Comparison of ENCODE assay signal across 28 cellular contexts in the genomic region with DNA sequence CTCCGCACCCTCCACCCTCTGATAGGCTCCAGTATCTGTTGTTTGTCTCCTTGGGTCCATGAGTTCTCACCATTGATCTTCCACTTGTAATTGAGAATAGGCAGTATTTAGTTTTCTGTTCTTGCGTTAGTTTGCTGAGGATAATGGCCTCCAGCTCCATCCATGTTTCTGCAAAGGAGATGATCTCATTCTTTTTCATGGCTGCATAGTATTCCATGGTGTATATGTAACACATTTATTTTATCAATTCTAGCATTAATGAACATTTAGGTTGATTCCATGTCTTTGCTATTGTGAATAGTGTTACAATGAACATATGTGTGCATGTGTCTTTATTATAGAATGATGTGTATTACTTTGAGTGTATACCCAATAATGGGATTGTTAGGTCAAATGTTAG.
"Had no signal": no experiment of that assay in that cellular context is flagged by ENCODE, and none has a peak within 500 bp of the region (broad histone marks: within the 10 kb centered on the region; RNA-seq: fewer than 3 reads in every experiment).

No MANE protein-coding gene starts in this region.

- H3K36me3 Mint-ChIP-seq: stimulated activated effector memory CD8-positive, alpha-beta T cell treated with anti-CD3 and anti-CD28 coated beads, Interleukin-12 subunit alpha, Interleukin-12 subunit beta, amount 100 ng/mL, for 72 hours; stimulated activated memory B cell treated with anti-CD40 and anti-IgM and Interleukin-4, amounts not matched to agents 10 μg/mL and 1 μg/mL and 100 μg/mL, for 72 hours; stimulated activated naive B cell treated with anti-CD40 and anti-IgM and Interleukin-4, amounts not matched to agents 10 μg/mL and 1 μg/mL and 100 μg/mL, for 72 hours had no signal

- H3K27me3 Mint-ChIP-seq: stimulated activated memory B cell treated with anti-CD40 and anti-IgM and Interleukin-4, amounts not matched to agents 10 μg/mL and 1 μg/mL and 100 μg/mL, for 72 hours; stimulated activated naive B cell treated with anti-CD40 and anti-IgM and Interleukin-4, amounts not matched to agents 10 μg/mL and 1 μg/mL and 100 μg/mL, for 72 hours; stimulated activated naive CD8-positive, alpha-beta T cell treated with anti-CD3 and anti-CD28 coated beads, Interleukin-15, amount 100 ng/mL, for 72 hours; stimulated activated naive CD8-positive, alpha-beta T cell treated with anti-CD3 and anti-CD28 coated beads, Interleukin-15, Interleukin-2, amounts not matched to agents 100 ng/mL and 50 ng/mL, for 24 hours had no signal

- ATAC-seq: stimulated activated effector memory CD8-positive, alpha-beta T cell treated with anti-CD3 and anti-CD28 coated beads, Interleukin-12 subunit alpha, Interleukin-12 subunit beta, amount 100 ng/mL, for 72 hours; stimulated activated memory B cell treated with anti-CD40 and anti-IgM and Interleukin-4, amounts not matched to agents 10 μg/mL and 1 μg/mL and 100 μg/mL, for 72 hours; stimulated activated naive B cell treated with anti-CD40 and anti-IgM and Interleukin-4, amounts not matched to agents 10 μg/mL and 1 μg/mL and 100 μg/mL, for 72 hours; stimulated activated naive CD8-positive, alpha-beta T cell treated with anti-CD3 and anti-CD28 coated beads, Interleukin-15, amount 100 ng/mL, for 72 hours; stimulated activated naive CD8-positive, alpha-beta T cell treated with anti-CD3 and anti-CD28 coated beads, Interleukin-15, Interleukin-2, amounts not matched to agents 100 U/mL and 50 U/mL, for 24 hours; upper lobe of right lung had no signal

- H3K4me1 ChIP-seq: suprapubic skin, testis, thyroid gland, tibial artery, transverse colon, upper lobe of left lung, upper lobe of right lung, uterus, vagina had no signal

- H3K27ac ChIP-seq: stomach, suprapubic skin, testis, thoracic aorta, thyroid gland, tibial artery, tibial nerve, transverse colon, upper lobe of left lung, upper lobe of right lung, uterus, vagina had no signal

- H3K4me1 Mint-ChIP-seq: stimulated activated effector memory CD8-positive, alpha-beta T cell treated with anti-CD3 and anti-CD28 coated beads, Interleukin-12 subunit alpha, Interleukin-12 subunit beta, amount 100 ng/mL, for 72 hours; stimulated activated memory B cell treated with anti-CD40 and anti-IgM and Interleukin-4, amounts not matched to agents 10 μg/mL and 1 μg/mL and 100 μg/mL, for 72 hours; stimulated activated naive B cell treated with anti-CD40 and anti-IgM and Interleukin-4, amounts not matched to agents 10 μg/mL and 1 μg/mL and 100 μg/mL, for 72 hours; stimulated activated naive CD8-positive, alpha-beta T cell treated with anti-CD3 and anti-CD28 coated beads, Interleukin-15, amount 100 ng/mL, for 72 hours had no signal

- H3K27ac Mint-ChIP-seq: stimulated activated effector memory CD8-positive, alpha-beta T cell treated with anti-CD3 and anti-CD28 coated beads, Interleukin-12 subunit alpha, Interleukin-12 subunit beta, amount 100 ng/mL, for 72 hours; stimulated activated memory B cell treated with anti-CD40 and anti-IgM and Interleukin-4, amounts not matched to agents 10 μg/mL and 1 μg/mL and 100 μg/mL, for 72 hours; stimulated activated naive B cell treated with anti-CD40 and anti-IgM and Interleukin-4, amounts not matched to agents 10 μg/mL and 1 μg/mL and 100 μg/mL, for 72 hours; stimulated activated naive CD8-positive, alpha-beta T cell treated with anti-CD3 and anti-CD28 coated beads, Interleukin-15, amount 100 ng/mL, for 72 hours; stimulated activated naive CD8-positive, alpha-beta T cell treated with anti-CD3 and anti-CD28 coated beads, Interleukin-15, Interleukin-2, amounts not matched to agents 100 ng/mL and 50 ng/mL, for 24 hours had no signal

- H3K4me3 ChIP-seq: stomach, suprapubic skin, testis, thoracic aorta, thyroid gland, tibial artery, tibial nerve, transverse colon, upper lobe of left lung, upper lobe of right lung, uterus, vagina had no signal

- H3K36me3 ChIP-seq: stomach, suprapubic skin, thoracic aorta, thyroid gland, tibial artery, tibial nerve, transverse colon, upper lobe of left lung, upper lobe of right lung, uterus, vagina had no signal

- H3K9me3 ChIP-seq: stomach, suprapubic skin, testis, thoracic aorta, thyroid gland, tibial artery, tibial nerve, upper lobe of left lung, upper lobe of right lung, uterus, vagina had no signal

- H3K4me3 Mint-ChIP-seq: stimulated activated effector memory CD8-positive, alpha-beta T cell treated with anti-CD3 and anti-CD28 coated beads, Interleukin-12 subunit alpha, Interleukin-12 subunit beta, amount 100 ng/mL, for 72 hours; stimulated activated memory B cell treated with anti-CD40 and anti-IgM and Interleukin-4, amounts not matched to agents 10 μg/mL and 1 μg/mL and 100 μg/mL, for 72 hours; stimulated activated naive B cell treated with anti-CD40 and anti-IgM and Interleukin-4, amounts not matched to agents 10 μg/mL and 1 μg/mL and 100 μg/mL, for 72 hours; stimulated activated naive CD8-positive, alpha-beta T cell treated with anti-CD3 and anti-CD28 coated beads, Interleukin-15, amount 100 ng/mL, for 72 hours; stimulated activated naive CD8-positive, alpha-beta T cell treated with anti-CD3 and anti-CD28 coated beads, Interleukin-15, Interleukin-2, amounts not matched to agents 100 ng/mL and 50 ng/mL, for 24 hours had no signal

- FAIRE-seq: urothelium cell line had no signal

- DNase-seq: stimulated activated CD4-positive, alpha-beta T cell treated with anti-CD3 and anti-CD28 coated beads, Interleukin-2, amount 100 ng/mL, for 48 hours; stimulated activated CD4-positive, alpha-beta T cell treated with anti-CD3 and anti-CD28 coated beads, Interleukin-4, amount 100 ng/mL, for 1 hour; stimulated activated CD4-positive, alpha-beta T cell treated with anti-CD3 and anti-CD28 coated beads, Interleukin-4, amount 100 ng/mL, for 24 hours; stimulated activated CD4-positive, alpha-beta T cell treated with anti-CD3 and anti-CD28 coated beads, Interleukin-4, amount 100 ng/mL, for 4 hours; stimulated activated CD8-positive, alpha-beta memory T cell treated with anti-CD3 and anti-CD28 coated beads, Interleukin-4, amount 100 ng/mL, for 48 hours; stimulated activated naive B cell treated with anti-CD40 and anti-IgM and Interleukin-4, amounts not matched to agents 10 μg/mL and 1 μg/mL and 100 μg/mL, for 72 hours; stimulated activated naive CD4-positive, alpha-beta T cell; stimulated activated naive CD4-positive, alpha-beta T cell treated with Interleukin-2 at 50 U/mL for 16 hours; stimulated activated naive CD8-positive, alpha-beta T cell treated with anti-CD3 and anti-CD28 coated beads, Interleukin-15, amount 100 ng/mL, for 72 hours; stimulated activated naive CD8-positive, alpha-beta T cell treated with anti-CD3 and anti-CD28 coated beads, Interleukin-15, Interleukin-2, amounts not matched to agents 100 U/mL and 50 U/mL, for 24 hours; stomach; substantia nigra; testis; thyroid gland; tibial artery; transverse colon; trophoblast cell; upper lobe of left lung; upper lobe of right lung; uterus had no signal

- H3K27me3 ChIP-seq: stomach, suprapubic skin, testis, thyroid gland, tibial artery, tibial nerve, transverse colon, upper lobe of left lung, upper lobe of right lung, uterus, vagina had no signal
